In genomic region chr12:75346215-75346614, GRCh38 we compare ENCODE assay signal across 14 cellular contexts. TPM values are rescaled to one million over a fixed set of nuclear protein-coding genes. Genes with fewer than 3 reads are reported as not detected.
A peak's percentile ranks its signal among the peaks of the same experiment; 100 is the strongest.
DNase-seq lines count a peak whose midpoint lies in the region; ATAC-seq and TF ChIP-seq lines count a peak whose summit lies in the region.
"Not testable (repeated sequence)": the region's sequence is repeated elsewhere in the genome, so short reads cannot be mapped to it uniquely, and the experiment has no call there.
"Had no signal": no experiment of that assay in that cellular context is flagged by ENCODE, and none has a peak within 500 bp of the region (broad histone marks: within the 10 kb centered on the region; RNA-seq: fewer than 3 reads in every experiment).

No MANE protein-coding gene starts in this region.

- not testable (repeated sequence) for H3K4me3 Mint-ChIP-seq in Calu3 (ENCODE audit: low read depth, unreplicated experiment); activated CD8-positive, alpha-beta T cell treated with anti-CD3 and anti-CD28 coated beads for 36 hours; activated naive CD8-positive, alpha-beta T cell treated with anti-CD3 and anti-CD28 coated beads, Interleukin-2, amount 50 U/mL, for 24 hours; natural killer cell
- peak overlapping the region; percentile 28 for H3K4me3 Mint-ChIP-seq in activated T-helper 17 cell treated with anti-CD3 and anti-CD28 coated beads, Interleukin-2, amount 50 U/mL, for 72 hours

- peaks cover 26% of the 10 kb centered on the region for H3K4me1 Mint-ChIP-seq in Calu3 (ENCODE audit: low read depth, unreplicated experiment)
- H3K4me1 Mint-ChIP-seq in activated CD8-positive, alpha-beta T cell treated with anti-CD3 and anti-CD28 coated beads for 36 hours (ENCODE audit: low read depth) = peaks cover 18% of the 10 kb centered on the region
- not testable (repeated sequence) for H3K4me1 Mint-ChIP-seq in activated T-helper 17 cell treated with anti-CD3 and anti-CD28 coated beads, Interleukin-2, amount 50 U/mL, for 72 hours; natural killer cell
- H3K4me1 Mint-ChIP-seq in activated naive CD8-positive, alpha-beta T cell treated with anti-CD3 and anti-CD28 coated beads, Interleukin-2, amount 50 U/mL, for 24 hours = peaks cover 14% of the 10 kb centered on the region

- H3K9me3 Mint-ChIP-seq in Calu3 (ENCODE audit: low read depth, unreplicated experiment); activated CD8-positive, alpha-beta T cell treated with anti-CD3 and anti-CD28 coated beads for 36 hours; activated T-helper 17 cell treated with anti-CD3 and anti-CD28 coated beads, Interleukin-2, amount 50 U/mL, for 72 hours; activated naive CD8-positive, alpha-beta T cell treated with anti-CD3 and anti-CD28 coated beads, Interleukin-2, amount 50 U/mL, for 24 hours; natural killer cell: not testable (repeated sequence)

- intact Hi-C loops in Calu3 (cut with micrococcal nuclease; ENCODE audit: unreplicated experiment); natural killer cell (cut with micrococcal nuclease): not testable (repeated sequence)
- intact Hi-C loops in HCT116 (cut with micrococcal nuclease) = loop anchor here (5.0 kb wide), 1 partner anchor 41 kb away; no protein-coding TSS in a partner anchor
- intact Hi-C loops in activated CD8-positive, alpha-beta T cell treated with anti-CD3 and anti-CD28 coated beads for 36 hours (cut with micrococcal nuclease) = loop anchor here (5.0 kb wide), 2 partner anchors 46 to 131 kb away; partner anchors contain the start of gene GLIPR1L2

- not testable (repeated sequence) for H3K27me3 ChIP-seq in HCT116 (ENCODE audit: insufficient read depth, low read length)

- peak overlapping the region; percentile 59 for H3K4me2 ChIP-seq in HCT116 (ENCODE audit: low read length)

- TF ChIP-seq CTCF in Calu3 (IDR thresholded peaks at IDR 0.05; ENCODE audit: unreplicated experiment); HCT116 (IDR thresholded peaks at IDR 0.05 in 2 of 3, conservative IDR thresholded peaks at IDR 0.05 in 1 of 3; ENCODE audit: borderline replicate concordance in 1 of 3, insufficient read depth in 1 of 3, low read depth in 2 of 3, low read length in 2 of 3); activated CD8-positive, alpha-beta T cell treated with anti-CD3 and anti-CD28 coated beads for 36 hours (IDR thresholded peaks at IDR 0.05); natural killer cell (IDR thresholded peaks at IDR 0.05): not testable (repeated sequence)

- H3K27ac Mint-ChIP-seq in Calu3 (ENCODE audit: unreplicated experiment); activated CD8-positive, alpha-beta T cell treated with anti-CD3 and anti-CD28 coated beads for 36 hours; activated T-helper 17 cell treated with anti-CD3 and anti-CD28 coated beads, Interleukin-2, amount 50 U/mL, for 72 hours; activated naive CD8-positive, alpha-beta T cell treated with anti-CD3 and anti-CD28 coated beads, Interleukin-2, amount 50 U/mL, for 24 hours; natural killer cell: not testable (repeated sequence)

- RAD21 ChIA-PET in HCT116 (lab: Charles Lee; ENCODE audit: low non-redundant PET in 1 of 2, low total read pairs in 2 of 2, uncharacterized antibody in 2 of 2, unreplicated experiment in 2 of 2) = not testable (repeated sequence)

- H3K9ac ChIP-seq in HCT116 (ENCODE audit: low read length) = peak overlapping the region; percentile 23

- not testable (repeated sequence) for H3K36me3 Mint-ChIP-seq in Calu3 (ENCODE audit: insufficient read depth, unreplicated experiment); activated CD8-positive, alpha-beta T cell treated with anti-CD3 and anti-CD28 coated beads for 36 hours (ENCODE audit: low read depth); activated T-helper 17 cell treated with anti-CD3 and anti-CD28 coated beads, Interleukin-2, amount 50 U/mL, for 72 hours (ENCODE audit: low read depth); activated naive CD8-positive, alpha-beta T cell treated with anti-CD3 and anti-CD28 coated beads, Interleukin-2, amount 50 U/mL, for 24 hours (ENCODE audit: low read depth); natural killer cell

- H2AFZ ChIP-seq in HCT116 (ENCODE audit: low read depth, low read length, poor library complexity, severe bottlenecking) = not testable (repeated sequence)

- not testable (repeated sequence) for H3K9me2 ChIP-seq in HCT116 (ENCODE audit: insufficient read depth)

- peak overlapping the region; percentile 55; the same call in 1 of the 2 replicates for H3K27ac ChIP-seq in HCT116 (ENCODE audit: low read depth, low read length)

- CTCF ChIA-PET in Calu3 (lab: Charles Lee) = interaction anchor here (0.8 kb wide), 1 partner anchor 45 kb away, joined by 3 read pairs; the partner anchor contains the start of gene GLIPR1L2
- CTCF ChIA-PET in HCT116 (lab: Charles Lee) = interaction anchor here (2.8 kb wide), 1 partner anchor 12 kb away, joined by 16 read pairs; the partner anchor contains the start of gene GLIPR1L1
- CTCF ChIA-PET in activated CD8-positive, alpha-beta T cell treated with anti-CD3 and anti-CD28 coated beads for 36 hours (lab: Charles Lee) = interaction anchor here (1.2 to 1.7 kb wide), 3 partner anchors 12 to 35 kb away, joined by 3 to 6 read pairs (median 4); partner anchors contain the start of gene GLIPR1L1

- H3K79me2 ChIP-seq in HCT116 (ENCODE audit: insufficient read depth, low read length) = not testable (repeated sequence)

- BruUV-seq in Calu3 (replicated peaks; lab: Mats Ljungman, UMichigan); HCT116 (replicated peaks; lab: Mats Ljungman, UMichigan): not testable (repeated sequence)

- POLR2A ChIA-PET in HCT116 (lab: Charles Lee) = interaction anchor here (0.7 kb wide), 1 partner anchor 40 kb away, joined by 3 read pairs; no protein-coding TSS in a partner anchor
- POLR2A ChIA-PET in activated CD8-positive, alpha-beta T cell treated with anti-CD3 and anti-CD28 coated beads for 36 hours (lab: Charles Lee) = not testable (repeated sequence)

- H3K4me1 ChIP-seq in HCT116 (ENCODE audit: control insufficient read depth in 1 of 2, insufficient read depth in 2 of 2, low read length in 2 of 2) = peaks cover 37 to 53% of the 10 kb centered on the region in 2 experiments

- not testable (repeated sequence) for TF ChIP-seq POLR2A in HCT116 (IDR thresholded peaks at IDR 0.05; ENCODE audit: borderline replicate concordance, extremely low read depth, insufficient read depth, insufficient read length)

- DNase-seq in Calu3 (peak; percentile 49), HCT116 (ENCODE audit: low read depth, low spot score) (peak; percentile 64)
- DNase-seq in activated CD8-positive, alpha-beta T cell treated with anti-CD3 and anti-CD28 coated beads for 36 hours = peak; percentile 34
- not testable (repeated sequence) for DNase-seq in activated naive CD8-positive, alpha-beta T cell treated with anti-CD3 and anti-CD28 coated beads, Interleukin-2, amount 50 U/mL, for 24 hours; natural killer cell; stimulated activated naive CD8-positive, alpha-beta T cell treated with anti-CD3 and anti-CD28 coated beads, Interleukin-15, Interleukin-2, amounts not matched to agents 100 U/mL and 50 U/mL, for 24 hours

- H3K36me3 ChIP-seq in HCT116 (ENCODE audit: control insufficient read depth in 1 of 2, insufficient read depth in 2 of 2, low read length in 2 of 2) = not testable (repeated sequence)

- peak overlapping the region in 1 of 2 experiments; percentile 21; a peak in 1 of 4 replicates for H3K4me3 ChIP-seq in HCT116 (replicated peaks in 1 of 2; ENCODE audit: low read depth in 1 of 2, low read length in 2 of 2)

- not testable (repeated sequence) for H3K9me3 ChIP-seq in HCT116 (ENCODE audit: control insufficient read depth in 1 of 2, insufficient read depth in 1 of 2, low read depth in 1 of 2, low read length in 2 of 2)

- TF ChIP-seq RAD21 in HCT116 (IDR thresholded peaks at IDR 0.05; ENCODE audit: low read depth) = 0 out of 2 replicates have a peak, but pooled peaks have one; percentile 4

- ATAC-seq in HCT116 (peak; percentile 59), natural killer cell (peak; percentile 40 to 53 (median 43))
- ATAC-seq in activated CD4-positive, CD25-positive, alpha-beta regulatory T cell treated with anti-CD3 and anti-CD28 coated beads, Interleukin-2, amount 50 U/mL, for 24 hours = peak; percentile 96 to 97
- ATAC-seq in activated CD8-positive, alpha-beta T cell treated with anti-CD3 and anti-CD28 coated beads for 36 hours = peak; percentile 88
- peak; percentile 99 for ATAC-seq in activated T-helper 17 cell treated with anti-CD3 and anti-CD28 coated beads, Interleukin-2, amount 50 U/mL, for 72 hours (replicated peaks)
- ATAC-seq in activated naive CD8-positive, alpha-beta T cell treated with anti-CD3 and anti-CD28 coated beads, Interleukin-2, amount 50 U/mL, for 24 hours = peak; percentile 88
- peak; percentile 84 for ATAC-seq in stimulated activated naive CD8-positive, alpha-beta T cell treated with anti-CD3 and anti-CD28 coated beads, Interleukin-15, Interleukin-2, amounts not matched to agents 100 U/mL and 50 U/mL, for 24 hours

- not testable (repeated sequence) for H4K20me1 ChIP-seq in HCT116 (ENCODE audit: insufficient read depth)

- not testable (repeated sequence) for H3K27me3 Mint-ChIP-seq in Calu3 (ENCODE audit: unreplicated experiment); activated CD8-positive, alpha-beta T cell treated with anti-CD3 and anti-CD28 coated beads for 36 hours; activated T-helper 17 cell treated with anti-CD3 and anti-CD28 coated beads, Interleukin-2, amount 50 U/mL, for 72 hours; activated naive CD8-positive, alpha-beta T cell treated with anti-CD3 and anti-CD28 coated beads, Interleukin-2, amount 50 U/mL, for 24 hours; natural killer cell (ENCODE audit: low read depth in 2 of 2)

RNA-seq across cellular contexts. Expression of gene GLIPR1L1, which starts 11.7 kb away (rescaled TPM):
- total RNA-seq in Calu3 (2022) (not detected in 2 replicates), HCT116 (2021; ENCODE audit: unreplicated experiment) (not detected), natural killer cell (not detected)
- 0.39 and 0.42 TPM in 2 replicates for polyA plus RNA-seq in HCT116 (2012)
- total RNA-seq in activated CD8-positive, alpha-beta T cell treated with anti-CD3 and anti-CD28 coated beads for 36 hours = not detected
- not detected for total RNA-seq in activated T-helper 17 cell treated with anti-CD3 and anti-CD28 coated beads, Interleukin-2, amount 50 U/mL, for 72 hours
- total RNA-seq: CD8-positive, alpha-beta memory T cell; HFFc6; MCF 10A had no signal
- polyA plus RNA-seq: BJ; CD8-positive, alpha-beta memory T cell; IgD-negative memory B cell had no signal

RNA-seq across cellular contexts. Expression of gene CAPS2, which starts 16.1 kb away (rescaled TPM):
- total RNA-seq in Calu3 (2022) (11.8 and 12.1 TPM in 2 replicates), HCT116 (2021; ENCODE audit: unreplicated experiment) (18.3 TPM), natural killer cell (1 to 10 TPM; 9.2 to 9.6 (median 9.5) TPM)
- 5.9 and 8.3 TPM in 2 replicates for polyA plus RNA-seq in HCT116 (2012)
- 1 to 10 TPM; 3.0 to 3.2 TPM for total RNA-seq in activated CD8-positive, alpha-beta T cell treated with anti-CD3 and anti-CD28 coated beads for 36 hours
- 10 to 100 TPM in 1 of 2 donors, 1 to 10 TPM in 1; 6.0 to 11.1 TPM for total RNA-seq in activated T-helper 17 cell treated with anti-CD3 and anti-CD28 coated beads, Interleukin-2, amount 50 U/mL, for 72 hours

RNA-seq across cellular contexts. Expression of gene GLIPR1L2, which starts 44.7 kb away (rescaled TPM):
- 0.76 TPM in 1 of 2 replicates, not detected in the other for total RNA-seq in Calu3 (2022)
- 0.44 TPM for total RNA-seq in HCT116 (2021; ENCODE audit: unreplicated experiment)
- polyA plus RNA-seq in HCT116 (2012) = 0.21 and 0.79 TPM in 2 replicates
- total RNA-seq in activated CD8-positive, alpha-beta T cell treated with anti-CD3 and anti-CD28 coated beads for 36 hours = under 1 TPM; 0.27 to 0.43 TPM
- total RNA-seq in activated T-helper 17 cell treated with anti-CD3 and anti-CD28 coated beads, Interleukin-2, amount 50 U/mL, for 72 hours = under 1 TPM; 0.13 to 0.56 TPM
- 1 to 10 TPM in 2 of 3 donors, under 1 TPM in 1; 0.75 to 1.7 (median 1.6) TPM for total RNA-seq in natural killer cell
- total RNA-seq: CD8-positive, alpha-beta memory T cell; H7 had no signal

Comparison
In these comparisons a context has a peak if more than half of its experiments do, and no peak if none do; other contexts are left out.
1. ATAC-seq: peak in every context shown above with its lines; median percentile 99 in activated T-helper 17 cell treated with anti-CD3 and anti-CD28 coated beads, Interleukin-2, amount 50 U/mL, for 72 hours; 96 in activated CD4-positive, CD25-positive, alpha-beta regulatory T cell treated with anti-CD3 and anti-CD28 coated beads, Interleukin-2, amount 50 U/mL, for 24 hours; 88 in activated CD8-positive, alpha-beta T cell treated with anti-CD3 and anti-CD28 coated beads for 36 hours; 88 in activated naive CD8-positive, alpha-beta T cell treated with anti-CD3 and anti-CD28 coated beads, Interleukin-2, amount 50 U/mL, for 24 hours; 84 in stimulated activated naive CD8-positive, alpha-beta T cell treated with anti-CD3 and anti-CD28 coated beads, Interleukin-15, Interleukin-2, amounts not matched to agents 100 U/mL and 50 U/mL, for 24 hours; 59 in HCT116; 43 in natural killer cell.